8 cellular contexts compared by ENCODE assay signal in the genomic region with DNA sequence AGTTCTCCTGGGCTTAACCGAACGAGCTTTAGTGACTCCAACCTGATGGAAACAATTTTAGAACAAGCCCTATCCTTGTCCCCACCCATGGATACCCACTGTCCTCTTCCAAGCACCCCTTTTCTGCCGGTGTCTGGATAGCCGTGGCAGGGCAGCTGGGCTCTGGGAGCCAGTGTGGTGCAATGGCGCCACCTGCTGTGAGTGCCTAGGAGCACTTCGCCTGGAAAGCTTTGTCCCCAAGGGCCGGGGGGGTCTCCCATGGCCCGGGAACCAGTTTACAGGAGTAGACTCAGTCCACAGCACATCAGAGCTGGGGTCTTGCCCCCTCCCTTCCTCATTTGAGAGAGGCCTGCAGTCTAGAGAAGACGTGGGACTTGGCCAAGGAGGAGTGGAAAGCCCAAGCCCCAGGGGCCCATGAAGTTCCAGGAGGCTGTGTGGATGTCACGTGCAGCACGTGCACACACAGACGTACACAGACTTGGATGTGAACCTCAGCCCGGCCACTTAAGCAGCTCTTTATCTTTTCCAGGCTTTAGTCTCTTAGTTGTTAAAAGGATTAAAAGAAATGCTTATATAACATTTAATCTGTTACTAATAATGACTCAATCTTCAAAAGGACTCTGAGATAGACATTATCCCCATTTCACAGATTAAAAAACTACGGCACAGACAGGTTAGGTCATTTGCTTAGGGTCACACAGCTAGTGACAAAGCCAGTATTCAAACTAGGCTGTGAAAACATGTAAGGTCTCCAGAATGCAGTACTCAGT. TPM values are rescaled to one million over a fixed set of nuclear protein-coding genes. Genes with fewer than 3 reads are reported as not detected.
DNase-seq lines count a peak whose midpoint lies in the region; ATAC-seq and TF ChIP-seq lines count a peak whose summit lies in the region.

No MANE protein-coding gene starts in this region.

- H3K4me3 Mint-ChIP-seq in IgD-negative memory B cell (peak overlapping the region in 3 of 4 donors; percentile 18 to 84 (median 74)), brain (peak overlapping the region in 4 of 5 experiments; percentile 47 to 63 (median 58))

- H3K27ac Mint-ChIP-seq in IgD-negative memory B cell (peak overlapping the region in 1 of 3 donors; percentile 84), brain (peak overlapping the region; percentile 27 to 84 (median 82))

- peaks cover 20% of the 10 kb centered on the region; the same call in 1 of the 2 replicates for H3K36me3 ChIP-seq in iPS-20b (ENCODE audit: insufficient read depth, low read depth, low read length)

- H3K9ac ChIP-seq in iPS-20b (ENCODE audit: low read depth, low read length) = no peak overlapping the region

- H3K4me1 Mint-ChIP-seq in IgD-negative memory B cell (peaks cover 14 to 24% (median 16%) of the 10 kb centered on the region in 3 donors), brain (peaks cover 91% of the 10 kb centered on the region)

- TF ChIP-seq CTCF in brain (conservative IDR thresholded peaks at IDR 0.05) = peak; percentile 84 to 94

- H3K27me3 ChIP-seq in iPS-20b (ENCODE audit: insufficient read depth, low read length) = peaks cover 20% of the 10 kb centered on the region

- H3K4me3 ChIP-seq in iPS-20b (ENCODE audit: low read length) = peak overlapping the region; percentile 12; the same call in 1 of the 2 replicates

- H3K27ac ChIP-seq in iPS-20b (ENCODE audit: low read length) = no peak overlapping the region

- no peaks in the 10 kb centered on the region for H3K9me3 ChIP-seq in iPS-20b (ENCODE audit: insufficient read depth, low read depth, low read length)

- H3K27me3 Mint-ChIP-seq in IgD-negative memory B cell (no peaks in the 10 kb centered on the region), brain (peaks cover 3% of the 10 kb centered on the region)

- peaks cover 6% of the 10 kb centered on the region for H3K36me3 Mint-ChIP-seq in IgD-negative memory B cell
- peaks cover 10% of the 10 kb centered on the region for H3K36me3 Mint-ChIP-seq in brain

- DNase-seq in COR-L47 (lab: John Stamatoyannopoulos, UW) (peak; percentile 68), T-helper 1 cell (peak in 4 of 5 donors; percentile 27 to 42 (median 36)), mesenteric fat pad (ENCODE audit: low spot score) (no peak)
- DNase-seq in stimulated activated CD4-positive, alpha-beta T cell treated with anti-CD3 and anti-CD28 coated beads, Interleukin-1b, Interleukin-23, amount 100 ng/mL, for 4 hours (ENCODE audit: low read depth in 2 of 2) = peak; percentile 28 to 37

- H3K9me3 Mint-ChIP-seq in IgD-negative memory B cell = no peaks in the 10 kb centered on the region
- peaks cover 0 to 2% (median 0%) of the 10 kb centered on the region in 5 experiments for H3K9me3 Mint-ChIP-seq in brain

- ATAC-seq in GM21526 (IDR thresholded peaks at IDR 0.05; ENCODE audit: low FRiP score, unreplicated experiment) = no peak

- peaks cover 20% of the 10 kb centered on the region for H3K4me1 ChIP-seq in iPS-20b (ENCODE audit: insufficient read depth, low read length)

RNA-seq across cellular contexts. Expression of a gene that starts 40.9 kb away (rescaled TPM):
- polyA plus RNA-seq in IgD-negative memory B cell (not detected), brain (ENCODE audit: insufficient read depth, low read depth, low replicate concordance) (5.6 TPM)
- 0.35 TPM for total RNA-seq in mesenteric fat pad

RNA-seq across cellular contexts. Expression of a gene that starts 57.3 kb away (rescaled TPM):
- 29.1 TPM for polyA plus RNA-seq in IgD-negative memory B cell
- 63.0 TPM for polyA plus RNA-seq in brain (ENCODE audit: insufficient read depth, low read depth, low replicate concordance)
- 62.1 TPM for total RNA-seq in mesenteric fat pad
